In the genomic region with DNA sequence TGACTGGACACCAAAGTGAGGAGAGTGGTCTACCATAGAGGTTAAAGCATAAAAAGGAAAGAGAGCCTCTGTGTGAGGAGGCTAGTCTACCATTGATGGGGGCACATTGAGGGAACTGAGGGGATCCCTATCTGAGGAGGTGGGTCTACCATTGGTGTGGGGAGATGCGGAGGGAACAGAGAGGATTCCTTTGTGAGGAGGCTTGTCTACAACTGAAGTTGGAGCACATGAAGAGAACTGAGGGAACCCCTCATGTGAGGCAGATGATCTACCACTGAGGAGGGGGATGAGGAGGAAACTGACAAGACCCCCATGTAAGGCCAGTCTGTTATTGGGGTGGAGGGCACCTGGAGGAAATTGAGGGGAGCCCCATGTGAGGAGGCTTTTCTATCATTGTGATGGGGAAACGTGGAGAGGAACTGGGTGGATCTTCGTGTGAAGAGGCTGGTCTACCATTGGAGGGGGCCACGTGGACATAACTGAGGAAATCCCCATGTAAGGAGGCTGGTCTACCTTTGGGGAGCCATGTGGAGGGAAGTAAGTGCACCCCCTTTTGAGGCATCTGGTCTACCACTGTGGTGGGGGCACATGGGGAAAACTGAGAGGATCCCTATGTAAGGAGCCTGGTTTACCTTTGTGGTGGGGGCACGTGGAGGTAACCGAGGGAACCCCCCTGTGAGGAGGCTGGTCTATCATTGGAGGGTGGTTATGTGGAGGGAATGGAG, we compare ENCODE assay signal across 31 cellular contexts.
DNase-seq lines count a peak whose midpoint lies in the region; ATAC-seq, FAIRE-seq and TF ChIP-seq lines count a peak whose summit lies in the region.
"Had no signal": no experiment of that assay in that cellular context is flagged by ENCODE, and none has a peak within 500 bp of the region (broad histone marks: within the 10 kb centered on the region; RNA-seq: fewer than 3 reads in every experiment).

No MANE protein-coding gene starts in this region.

- no peak overlapping the region for H3K4me3 ChIP-seq in astrocyte (ENCODE audit: insufficient read depth, low read depth, low read length)
- no peak overlapping the region for H3K4me3 ChIP-seq in HepG2 (replicated peaks in 1 of 3; ENCODE audit: insufficient read depth in 1 of 3, low read depth in 2 of 3, low read length in 3 of 3)
- H3K4me3 ChIP-seq: ascending aorta; BLaER1 treated with 17β-estradiol and CSF1 and Interleukin-3, amounts not matched to agents 10 nM and 100 nM; cardiac muscle cell; MG63 had no signal

- WGBS in HepG2 (ENCODE audit: low lambda C conversion rate), result 8% methylated on average over 6 of the region's 6 CpGs

- BruUV-seq in HepG2 (replicated peaks; lab: Mats Ljungman, UMichigan), result no TSS peak

- in situ Hi-C loops in HepG2 (cut with HindIII; ENCODE audit: extremely low pct_ligation_motif_present, low pct_unique_long_range_greater_than_20kb), result no loop called here

- H3K36me3 ChIP-seq in astrocyte (ENCODE audit: insufficient read depth, low read length) (no peaks in the 10 kb centered on the region), HepG2 (replicated peaks in 1 of 2; ENCODE audit: control insufficient read depth in 1 of 2, insufficient read depth in 2 of 2, low read length in 2 of 2) (no peaks in the 10 kb centered on the region)
- H3K36me3 ChIP-seq: ascending aorta; BLaER1 treated with 17β-estradiol and CSF1 and Interleukin-3, amounts not matched to agents 10 nM and 100 nM; cardiac muscle cell; MG63 had no signal

- CTCF ChIA-PET in HepG2 (lab: Yijun Ruan, JAX; ENCODE audit: low intra/inter-chr PET ratio, low total read pairs), result no interaction called here

- no peaks in the 10 kb centered on the region for H3K4me1 Mint-ChIP-seq in astrocyte (ENCODE audit: low read depth, unreplicated experiment)
- no peaks in the 10 kb centered on the region for H3K4me1 Mint-ChIP-seq in type B pancreatic cell (ENCODE audit: unreplicated experiment)
- H3K4me1 Mint-ChIP-seq: stimulated activated memory B cell treated with anti-CD40 and anti-IgM and Interleukin-4, amounts not matched to agents 10 μg/mL and 1 μg/mL and 100 μg/mL, for 72 hours had no signal

- H3K9me3 ChIP-seq in astrocyte (ENCODE audit: insufficient read depth, low read depth, low read length) (peaks cover 3% of the 10 kb centered on the region), HepG2 (ENCODE audit: low read length) (no peaks in the 10 kb centered on the region)
- H3K9me3 ChIP-seq: ascending aorta, MG63 had no signal

- H3K27me3 ChIP-seq in astrocyte (ENCODE audit: insufficient read depth, low read length), result no peaks in the 10 kb centered on the region
- H3K27me3 ChIP-seq in HepG2 (ENCODE audit: control insufficient read depth in 1 of 2, insufficient read depth in 2 of 2, low read length in 2 of 2), result no peaks in the 10 kb centered on the region
- H3K27me3 ChIP-seq: ascending aorta; BLaER1 treated with 17β-estradiol and CSF1 and Interleukin-3, amounts not matched to agents 10 nM and 100 nM; cardiac muscle cell; MG63 had no signal

- H3K79me2 ChIP-seq in astrocyte (ENCODE audit: insufficient read depth, low read length) (no peaks in the 10 kb centered on the region), HepG2 (ENCODE audit: insufficient read depth, low read length) (no peaks in the 10 kb centered on the region)

- POLR2A ChIA-PET in HepG2 (lab: Yijun Ruan, JAX), result no interaction called here

- TF ChIP-seq POLR2A in HepG2 (IDR thresholded peaks at IDR 0.05; ENCODE audit: insufficient read depth in 1 of 2, low read depth in 2 of 2, low read length in 2 of 2), result no peak

- intact Hi-C loops in cardiac septum (cut with DNase I) (no loop called here), left cardiac atrium (cut with DNase I) (no loop called here), HepG2 (cut with micrococcal nuclease; ENCODE audit: unreplicated experiment) (no loop called here)

- H3K9me3 Mint-ChIP-seq in astrocyte (ENCODE audit: unreplicated experiment) (peaks cover 69% of the 10 kb centered on the region), type B pancreatic cell (peaks cover 55% of the 10 kb centered on the region)

- H3K27ac Mint-ChIP-seq in astrocyte (ENCODE audit: unreplicated experiment) (peak overlapping the region; percentile 2), type B pancreatic cell (no peak overlapping the region)
- H3K27ac Mint-ChIP-seq: activated naive CD8-positive, alpha-beta T cell; stimulated activated memory B cell treated with anti-CD40 and anti-IgM and Interleukin-4, amounts not matched to agents 10 μg/mL and 1 μg/mL and 100 μg/mL, for 72 hours; T-helper 1 cell treated with Interleukin-12 subunit alpha and Interleukin-12 subunit beta and Interleukin-4 antibody, amounts not matched to agents 30 μg/mL and 1 μg/mL, for 36 hours had no signal

- H3K9ac ChIP-seq in astrocyte (ENCODE audit: low read length) (no peak overlapping the region), HepG2 (ENCODE audit: insufficient read depth, low read depth, low read length) (no peak overlapping the region)
- H3K9ac ChIP-seq: BLaER1 treated with 17β-estradiol and CSF1 and Interleukin-3, amounts not matched to agents 10 nM and 100 nM; KMS-11 had no signal

- peaks cover 8% of the 10 kb centered on the region for H3K36me3 Mint-ChIP-seq in astrocyte (ENCODE audit: low read depth, unreplicated experiment)
- no peaks in the 10 kb centered on the region for H3K36me3 Mint-ChIP-seq in type B pancreatic cell
- H3K36me3 Mint-ChIP-seq: stimulated activated memory B cell treated with anti-CD40 and anti-IgM and Interleukin-4, amounts not matched to agents 10 μg/mL and 1 μg/mL and 100 μg/mL, for 72 hours had no signal

- no peaks in the 10 kb centered on the region for H4K20me1 ChIP-seq in astrocyte (ENCODE audit: insufficient read depth, low read length)
- H4K20me1 ChIP-seq in HepG2 (ENCODE audit: insufficient read depth, low read length), result no peaks in the 10 kb centered on the region
- H4K20me1 ChIP-seq: BLaER1 treated with 17β-estradiol and CSF1 and Interleukin-3, amounts not matched to agents 10 nM and 100 nM had no signal

- FAIRE-seq in astrocyte (lab: Jason Lieb, UNC) (no peak), HepG2 (lab: Jason Lieb, UNC) (no peak)
- FAIRE-seq: GM12891, H1, islet of Langerhans had no signal

- TF ChIP-seq RAD21 in HepG2 (CRISPR knock-in tag; IDR thresholded peaks at IDR 0.05), result no peak

- no peaks in the 10 kb centered on the region for H3K4me1 ChIP-seq in astrocyte (ENCODE audit: insufficient read depth, low read length)
- no peaks in the 10 kb centered on the region for H3K4me1 ChIP-seq in HepG2 (ENCODE audit: insufficient read depth, low read length)
- H3K4me1 ChIP-seq: ascending aorta; BLaER1 treated with 17β-estradiol and CSF1 and Interleukin-3, amounts not matched to agents 10 nM and 100 nM had no signal

- ATAC-seq in left cardiac atrium, result no peak
- ATAC-seq in HepG2, result no peak
- no peak for ATAC-seq in HG02623 (IDR thresholded peaks at IDR 0.05; ENCODE audit: unreplicated experiment)
- ATAC-seq: left ventricle myocardium superior; PC-3; Right ventricle myocardium inferior; SK-N-SH treated with all-trans-retinoic acid at 6 μM for 48 hours; stimulated activated memory B cell treated with anti-CD40 and anti-IgM and Interleukin-4, amounts not matched to agents 10 μg/mL and 1 μg/mL and 100 μg/mL, for 72 hours had no signal

- no peak for TF ChIP-seq EP300 in HepG2 (IDR thresholded peaks at IDR 0.05; ENCODE audit: low read depth in 2 of 2, low read length in 2 of 2)
- TF ChIP-seq EP300 in HepG2 (CRISPR knock-in tag; IDR thresholded peaks at IDR 0.05; ENCODE audit: borderline replicate concordance), result no peak

- H3K27me3 Mint-ChIP-seq in astrocyte (ENCODE audit: low read depth, unreplicated experiment) (peaks cover 79% of the 10 kb centered on the region), type B pancreatic cell (peaks cover 65% of the 10 kb centered on the region)

- no peak overlapping the region for H3K4me3 Mint-ChIP-seq in astrocyte (ENCODE audit: unreplicated experiment)
- no peak overlapping the region for H3K4me3 Mint-ChIP-seq in type B pancreatic cell
- H3K4me3 Mint-ChIP-seq: activated naive CD8-positive, alpha-beta T cell; stimulated activated memory B cell treated with anti-CD40 and anti-IgM and Interleukin-4, amounts not matched to agents 10 μg/mL and 1 μg/mL and 100 μg/mL, for 72 hours; T-helper 1 cell treated with Interleukin-12 subunit alpha and Interleukin-12 subunit beta and Interleukin-4 antibody, amounts not matched to agents 30 μg/mL and 1 μg/mL, for 36 hours had no signal

- DNase-seq in cardiac septum (ENCODE audit: low spot score) (peak; percentile 36), left cardiac atrium (no peak), astrocyte (ENCODE audit: low read depth) (no peak), HepG2 (ENCODE audit: low spot score) (no peak), type B pancreatic cell (ENCODE audit: extremely low spot score, unreplicated experiment) (peak; percentile 13), DMS79 treated with DMSO at 0.1 percent for 48 hours (lab: John Stamatoyannopoulos, UW) (no peak), A172 (ENCODE audit: low spot score) (no peak)
- DNase-seq: DMS153, left ventricle myocardium superior, MG63, naive B cell, NCI-H1105 treated with DMSO at 0.1 percent for 48 hours, NCI-H2029 treated with DMSO at 0.1 percent for 48 hours, NCI-H2227 treated with DMSO at 0.1 percent for 48 hours, NCI-H526 treated with DMSO at 0.1 percent for 48 hours, nucleus accumbens, PC-3 had no signal

- H2AFZ ChIP-seq in astrocyte (ENCODE audit: low read depth, low read length) (no peak overlapping the region), HepG2 (ENCODE audit: low read length) (no peak overlapping the region)

- no peak overlapping the region for H3K27ac ChIP-seq in astrocyte (ENCODE audit: low read depth, low read length)
- no peak overlapping the region for H3K27ac ChIP-seq in HepG2 (ENCODE audit: extremely low read length, insufficient read depth, low read length)
- H3K27ac ChIP-seq: ascending aorta; BLaER1 treated with 17β-estradiol and CSF1 and Interleukin-3, amounts not matched to agents 10 nM and 100 nM; cardiac muscle cell; HL-60; KMS-11 had no signal

- TF ChIP-seq CTCF in astrocyte (IDR thresholded peaks at IDR 0.05; ENCODE audit: insufficient read depth, low read depth, low read length) (no peak), HepG2 (CRISPR knock-in tag; IDR thresholded peaks at IDR 0.05) (no peak), type B pancreatic cell (conservative IDR thresholded peaks at IDR 0.05) (no peak)

- H3K4me2 ChIP-seq in astrocyte (ENCODE audit: low read length), result no peak overlapping the region
- H3K4me2 ChIP-seq in HepG2 (ENCODE audit: low read depth, low read length), result no peak overlapping the region
- H3K4me2 ChIP-seq: BLaER1 treated with 17β-estradiol and CSF1 and Interleukin-3, amounts not matched to agents 10 nM and 100 nM; KMS-11 had no signal

TF ChIP-seq in HepG2, 621 proteins besides CTCF, POLR2A, EP300 and RAD21 (continues in another document):
- no peak for TF ChIP-seq HNRNPL (IDR thresholded peaks at IDR 0.05; ENCODE audit: low read depth, low read length)

Comparison
In these comparisons a context has a peak if more than half of its experiments do, and no peak if none do; other contexts are left out.
1. DNase-seq: peak in cardiac septum (single experiment) and type B pancreatic cell (single experiment); none in left cardiac atrium (single experiment), astrocyte (single experiment), HepG2 (single experiment), DMS79 treated with DMSO at 0.1 percent for 48 hours (single experiment) and A172 (single experiment).